In genomic region chr10:16521311-16522016, GRCh38 we compare ENCODE assay signal across 9 cellular contexts. TPM values are rescaled to one million over a fixed set of nuclear protein-coding genes. Genes with fewer than 3 reads are reported as not detected.
A peak's percentile ranks its signal among the peaks of the same experiment; 100 is the strongest.
DNase-seq lines count a peak whose midpoint lies in the region; ATAC-seq and TF ChIP-seq lines count a peak whose summit lies in the region.
"Had no signal": no experiment of that assay in that cellular context is flagged by ENCODE, and none has a peak within 500 bp of the region (broad histone marks: within the 10 kb centered on the region; RNA-seq: fewer than 3 reads in every experiment).

TSS of gene C1QL3 (minus strand) at chr10:16521879. CDS start at chr10:16521065, 814 bp downstream.

- ATAC-seq in GM19438 (IDR thresholded peaks at IDR 0.05; ENCODE audit: low read depth, unreplicated experiment): peak; percentile 31
- ATAC-seq in right cardiac atrium: peak in 1 of 2 donors; percentile 15
- no peak for ATAC-seq in gastrocnemius medialis
- ATAC-seq: K562 had no signal

- peak within 1 kb of the TSS; percentile 68 to 89 (median 86) for H3K4me3 Mint-ChIP-seq in CD4-positive, alpha-beta memory T cell
- H3K4me3 Mint-ChIP-seq in activated naive CD4-positive, alpha-beta T cell treated with anti-CD3 and anti-CD28 coated beads, Interleukin-2, amount 50 U/mL, for 24 hours: peak within 1 kb of the TSS; percentile 87

- peaks cover 3 to 25% (median 12%) of the 10 kb centered on the region in 4 donors for H3K4me1 Mint-ChIP-seq in CD4-positive, alpha-beta memory T cell
- peaks cover 17% of the 10 kb centered on the region for H3K4me1 Mint-ChIP-seq in activated naive CD4-positive, alpha-beta T cell treated with anti-CD3 and anti-CD28 coated beads, Interleukin-2, amount 50 U/mL, for 24 hours

- peaks cover 0 to 7% of the 10 kb centered on the region in 2 donors for H3K36me3 Mint-ChIP-seq in CD4-positive, alpha-beta memory T cell
- H3K36me3 Mint-ChIP-seq in activated naive CD4-positive, alpha-beta T cell treated with anti-CD3 and anti-CD28 coated beads, Interleukin-2, amount 50 U/mL, for 24 hours: no peaks in the 10 kb centered on the region

- POLR2A ChIA-PET in CD4-positive, alpha-beta memory T cell (lab: Charles Lee; ENCODE audit: partially characterized antibody): no interaction called here

- 1% methylated on average over 68 of the region's 68 CpGs for WGBS in right cardiac atrium

- peak within 1 kb of the TSS in 1 of 7 donors; percentile 75 for H3K27ac Mint-ChIP-seq in CD4-positive, alpha-beta memory T cell
- H3K27ac Mint-ChIP-seq in activated naive CD4-positive, alpha-beta T cell treated with anti-CD3 and anti-CD28 coated beads, Interleukin-2, amount 50 U/mL, for 24 hours: no peak within 1 kb of the TSS

- DNase-seq in CD4-positive, alpha-beta memory T cell: peak in 3 of 5 donors; percentile 9 to 13 (median 11)
- DNase-seq in HL-60 (ENCODE audit: low read depth in 1 of 2, low spot score in 1 of 2): peak in 1 of 2 experiments; percentile 5
- DNase-seq in right cardiac atrium: peak in 1 of 3 donors; percentile 50
- no peak for DNase-seq in gastrocnemius medialis
- DNase-seq in COLO829 (ENCODE audit: low spot score): no peak
- no peak for DNase-seq in NCI-H2029 treated with DMSO at 0.1 percent for 48 hours (lab: John Stamatoyannopoulos, UW)

- H3K4me3 ChIP-seq in CD4-positive, alpha-beta memory T cell (ENCODE audit: low read length in 2 of 2): peak within 1 kb of the TSS in 1 of 2 donors; percentile 32
- H3K4me3 ChIP-seq in HL-60 (replicated peaks; ENCODE audit: insufficient read depth, low read length) (peak within 1 kb of the TSS; percentile 28), right cardiac atrium (ENCODE audit: low read length) (peak within 1 kb of the TSS; percentile 64), gastrocnemius medialis (peak within 1 kb of the TSS; percentile 34 to 57 (median 40))
- H3K4me3 ChIP-seq: K562 had no signal

- H3K27me3 ChIP-seq in CD4-positive, alpha-beta memory T cell (ENCODE audit: insufficient read depth, low read length): peaks cover 10% of the 10 kb centered on the region
- H3K27me3 ChIP-seq in HL-60 (ENCODE audit: insufficient read depth, poor library complexity, severe bottlenecking) (no peaks in the 10 kb centered on the region), right cardiac atrium (ENCODE audit: control insufficient read depth, insufficient read depth) (no peaks in the 10 kb centered on the region), gastrocnemius medialis (peaks cover 13 to 29% (median 21%) of the 10 kb centered on the region in 3 donors)

- intact Hi-C loops in CD4-positive, alpha-beta memory T cell (cut with micrococcal nuclease): no loop called here
- intact Hi-C loops in right cardiac atrium (cut with DNase I): no loop called here
- intact Hi-C loops in gastrocnemius medialis (cut with DNase I; ENCODE audit: low total_unique reads): no loop called here

- TF ChIP-seq CTCF in HL-60 (IDR thresholded peaks at IDR 0.05; ENCODE audit: insufficient read depth, low read length) (no peak), gastrocnemius medialis (IDR thresholded peaks at IDR 0.05 in 4 of 5, conservative IDR thresholded peaks at IDR 0.05 in 1 of 5) (no peak)

- in situ Hi-C loops in gastrocnemius medialis (cut with MboI; ENCODE audit: low sequenced_read_pairs in 4 of 4): no loop called here

- peaks cover 13% of the 10 kb centered on the region for H3K4me1 ChIP-seq in CD4-positive, alpha-beta memory T cell (ENCODE audit: insufficient read depth, low read length)
- H3K4me1 ChIP-seq in right cardiac atrium (ENCODE audit: control insufficient read depth, insufficient read depth, low read length) (no peaks in the 10 kb centered on the region), gastrocnemius medialis (no peaks in the 10 kb centered on the region)

- no peaks in the 10 kb centered on the region for H3K9me3 ChIP-seq in CD4-positive, alpha-beta memory T cell (ENCODE audit: control insufficient read depth in 1 of 2, low read length in 2 of 2)
- H3K9me3 ChIP-seq in right cardiac atrium (ENCODE audit: control insufficient read depth, low read length): no peaks in the 10 kb centered on the region
- H3K9me3 ChIP-seq in gastrocnemius medialis: no peaks in the 10 kb centered on the region

- peaks cover 22 to 30% of the 10 kb centered on the region in 2 donors for H3K27me3 Mint-ChIP-seq in CD4-positive, alpha-beta memory T cell
- peaks cover 23% of the 10 kb centered on the region for H3K27me3 Mint-ChIP-seq in activated naive CD4-positive, alpha-beta T cell treated with anti-CD3 and anti-CD28 coated beads, Interleukin-2, amount 50 U/mL, for 24 hours

- CTCF ChIA-PET in CD4-positive, alpha-beta memory T cell (lab: Charles Lee; ENCODE audit: partially characterized antibody): interaction anchor here (0.6 kb wide), 1 partner anchor 330 kb away, joined by 3 read pairs; no protein-coding TSS in a partner anchor

- H3K36me3 ChIP-seq in CD4-positive, alpha-beta memory T cell (ENCODE audit: insufficient read depth, low read length): no peaks in the 10 kb centered on the region
- H3K36me3 ChIP-seq in gastrocnemius medialis: no peaks in the 10 kb centered on the region

- peaks cover 0 to 3% (median 0%) of the 10 kb centered on the region in 8 donors for H3K9me3 Mint-ChIP-seq in CD4-positive, alpha-beta memory T cell
- H3K9me3 Mint-ChIP-seq in activated naive CD4-positive, alpha-beta T cell treated with anti-CD3 and anti-CD28 coated beads, Interleukin-2, amount 50 U/mL, for 24 hours: no peaks in the 10 kb centered on the region

- no peak within 1 kb of the TSS for H3K27ac ChIP-seq in CD4-positive, alpha-beta memory T cell (ENCODE audit: low read depth, low read length)
- H3K27ac ChIP-seq in HL-60 (replicated peaks) (no peak within 1 kb of the TSS), right cardiac atrium (ENCODE audit: low read length) (no peak within 1 kb of the TSS), gastrocnemius medialis (no peak within 1 kb of the TSS)

- TF ChIP-seq POLR2A in gastrocnemius medialis (IDR thresholded peaks at IDR 0.05): no peak

RNA-seq across cellular contexts. Expression of gene C1QL3, which starts in this region (rescaled TPM):
- total RNA-seq in CD4-positive, alpha-beta memory T cell: not detected
- under 1 TPM; 0.48 TPM for polyA plus RNA-seq in CD4-positive, alpha-beta memory T cell
- total RNA-seq in right cardiac atrium (under 1 TPM in 3 of 4 donors, not detected in 1; 0.20 to 0.38 (median 0.26) TPM), gastrocnemius medialis (not detected)
- 0.09 TPM for polyA plus RNA-seq in right cardiac atrium
- total RNA-seq: K562 had no signal

Comparison
In these comparisons a context has a peak if more than half of its experiments do, and no peak if none do; other contexts are left out.
1. Peak in DNase-seq in CD4-positive, alpha-beta memory T cell; RNA of the gene not detected or under 1 TPM.